Comparison of ENCODE assay signal across 14 cellular contexts in genomic region chr9:80649001-80649420, GRCh38.
DNase-seq lines count a peak whose midpoint lies in the region; ATAC-seq, FAIRE-seq and TF ChIP-seq lines count a peak whose summit lies in the region.
"Had no signal": no experiment of that assay in that cellular context is flagged by ENCODE, and none has a peak within 500 bp of the region (broad histone marks: within the 10 kb centered on the region; RNA-seq: fewer than 3 reads in every experiment).

No MANE protein-coding gene starts in this region.

- intact Hi-C loops in left ventricle myocardium superior (cut with micrococcal nuclease) = no loop called here

- ATAC-seq in left ventricle myocardium superior = peak; percentile 88
- ATAC-seq in stimulated activated memory B cell treated with anti-CD40 and anti-IgM and Interleukin-4, amounts not matched to agents 10 μg/mL and 1 μg/mL and 100 μg/mL, for 72 hours = no peak
- ATAC-seq: activated CD8-positive, alpha-beta T cell treated with anti-CD3 and anti-CD28 coated beads for 36 hours had no signal

- no peaks in the 10 kb centered on the region for H3K36me3 ChIP-seq in brain microvascular endothelial cell (replicated peaks)

- H3K9me3 Mint-ChIP-seq in stimulated activated memory B cell treated with anti-CD40 and anti-IgM and Interleukin-4, amounts not matched to agents 10 μg/mL and 1 μg/mL and 100 μg/mL, for 72 hours = peaks cover 2% of the 10 kb centered on the region

- H3K36me3 Mint-ChIP-seq in stimulated activated memory B cell treated with anti-CD40 and anti-IgM and Interleukin-4, amounts not matched to agents 10 μg/mL and 1 μg/mL and 100 μg/mL, for 72 hours = peaks cover 17% of the 10 kb centered on the region
- H3K36me3 Mint-ChIP-seq: brain had no signal

- in situ Hi-C loops in brain microvascular endothelial cell (cut with HindIII; ENCODE audit: low pct_ligation_motif_present, low sequenced_read_pairs) = no loop called here

- no peak overlapping the region for H3K27ac Mint-ChIP-seq in stimulated activated memory B cell treated with anti-CD40 and anti-IgM and Interleukin-4, amounts not matched to agents 10 μg/mL and 1 μg/mL and 100 μg/mL, for 72 hours
- H3K27ac Mint-ChIP-seq: activated CD8-positive, alpha-beta T cell treated with anti-CD3 and anti-CD28 coated beads for 36 hours had no signal

- no peaks in the 10 kb centered on the region for H3K4me1 Mint-ChIP-seq in stimulated activated memory B cell treated with anti-CD40 and anti-IgM and Interleukin-4, amounts not matched to agents 10 μg/mL and 1 μg/mL and 100 μg/mL, for 72 hours

- peak overlapping the region; percentile 71 for H3K27ac ChIP-seq in brain microvascular endothelial cell

- no peak overlapping the region for H3K4me3 Mint-ChIP-seq in stimulated activated memory B cell treated with anti-CD40 and anti-IgM and Interleukin-4, amounts not matched to agents 10 μg/mL and 1 μg/mL and 100 μg/mL, for 72 hours
- H3K4me3 Mint-ChIP-seq: activated CD8-positive, alpha-beta T cell treated with anti-CD3 and anti-CD28 coated beads for 36 hours; brain had no signal

- H3K27me3 ChIP-seq in brain microvascular endothelial cell (replicated peaks) = no peaks in the 10 kb centered on the region

- DNase-seq in GM04504 (ENCODE audit: low read depth) (peak; percentile 35), brain microvascular endothelial cell (peak; percentile 76), left ventricle myocardium superior (no peak), skeletal muscle cell (ENCODE audit: low read depth) (peak; percentile 67), frontal cortex (ENCODE audit: low spot score in 2 of 2) (no peak), KG1 (lab: John Stamatoyannopoulos, UW) (no peak), HuH-7 (ENCODE audit: low spot score) (no peak)
- DNase-seq: activated CD8-positive, alpha-beta T cell treated with anti-CD3 and anti-CD28 coated beads for 36 hours; DMS 273 treated with DMSO at 0.1 percent for 48 hours; NCI-H2107; SK-N-SH had no signal

- FAIRE-seq in frontal cortex (lab: Jason Lieb, UNC) = no peak
- FAIRE-seq: islet of Langerhans had no signal

- no peak overlapping the region for H3K4me3 ChIP-seq in brain microvascular endothelial cell (ENCODE audit: low read depth, low read length)
- H3K4me3 ChIP-seq in skeletal muscle cell (ENCODE audit: low read depth, low read length) = no peak overlapping the region

- H3K27me3 Mint-ChIP-seq in stimulated activated memory B cell treated with anti-CD40 and anti-IgM and Interleukin-4, amounts not matched to agents 10 μg/mL and 1 μg/mL and 100 μg/mL, for 72 hours = no peaks in the 10 kb centered on the region
- H3K27me3 Mint-ChIP-seq: activated CD8-positive, alpha-beta T cell treated with anti-CD3 and anti-CD28 coated beads for 36 hours; brain had no signal

- no peak for TF ChIP-seq CTCF in brain microvascular endothelial cell (IDR thresholded peaks at IDR 0.05; ENCODE audit: low read depth, low read length, missing control alignments)

Comparison
In these comparisons a context has a peak if more than half of its experiments do, and no peak if none do; other contexts are left out.
1. DNase-seq: peak in GM04504 (single experiment), brain microvascular endothelial cell (single experiment) and skeletal muscle cell (single experiment); none in left ventricle myocardium superior (single experiment), frontal cortex (0 of 2), KG1 (single experiment) and HuH-7 (single experiment).